9 cellular contexts compared by ENCODE assay signal in genomic region chr17:31320791-31321190, GRCh38. TPM values are rescaled to one million over a fixed set of nuclear protein-coding genes. Genes with fewer than 3 reads are reported as not detected.
A peak's percentile ranks its signal among the peaks of the same experiment; 100 is the strongest.
DNase-seq lines count a peak whose midpoint lies in the region; ATAC-seq and TF ChIP-seq lines count a peak whose summit lies in the region.
"Had no signal": no experiment of that assay in that cellular context is flagged by ENCODE, and none has a peak within 500 bp of the region (broad histone marks: within the 10 kb centered on the region; RNA-seq: fewer than 3 reads in every experiment).

No MANE protein-coding gene starts in this region.

- peaks cover 40% of the 10 kb centered on the region for H3K4me1 Mint-ChIP-seq in activated T-helper 2 cell treated with anti-CD3 and anti-CD28 coated beads, Interferon-gamma antibody, Interleukin-2, Interleukin-4, amounts not matched to agents 10 μg/mL and 5 μg/mL and 100 μg/mL, durations not matched to agents 14 hours and 24 hours and 36 hours (ENCODE audit: low read depth)

- H3K4me3 Mint-ChIP-seq in activated T-helper 2 cell treated with anti-CD3 and anti-CD28 coated beads, Interferon-gamma antibody, Interleukin-2, Interleukin-4, amounts not matched to agents 10 μg/mL and 5 μg/mL and 100 μg/mL, durations not matched to agents 14 hours and 24 hours and 36 hours (ENCODE audit: low read depth): peak overlapping the region; percentile 83

- H3K9me3 Mint-ChIP-seq in activated T-helper 2 cell treated with anti-CD3 and anti-CD28 coated beads, Interferon-gamma antibody, Interleukin-2, Interleukin-4, amounts not matched to agents 10 μg/mL and 5 μg/mL and 100 μg/mL, durations not matched to agents 14 hours and 24 hours and 36 hours: no peaks in the 10 kb centered on the region

- ATAC-seq in lower lobe of right lung (no peak), GM21515 (IDR thresholded peaks at IDR 0.05; ENCODE audit: unreplicated experiment) (no peak), HG03469 (IDR thresholded peaks at IDR 0.05; ENCODE audit: unreplicated experiment) (no peak)

- DNase-seq in A172 (ENCODE audit: low spot score): peak; percentile 7
- DNase-seq in activated T-helper 2 cell treated with anti-CD3 and anti-CD28 coated beads, Interferon-gamma antibody, Interleukin-2, Interleukin-4, amounts not matched to agents 10 μg/mL and 5 μg/mL and 100 μg/mL, durations not matched to agents 14 hours and 24 hours and 36 hours (ENCODE audit: low spot score): no peak
- DNase-seq in lower lobe of right lung: no peak
- DNase-seq in COLO668 (lab: John Stamatoyannopoulos, UW; ENCODE audit: unreplicated experiment): no peak
- DNase-seq in lower leg skin (ENCODE audit: low spot score in 2 of 2): no peak
- DNase-seq: NCI-H82 had no signal

- CTCF ChIA-PET in HEK293 (lab: Yijun Ruan, JAX): interaction anchor here (1.2 kb wide), 1 partner anchor 255 kb away, joined by 5 read pairs; no protein-coding TSS in a partner anchor

- TF ChIP-seq POLR2A in lower leg skin (IDR thresholded peaks at IDR 0.05): no peak

- H3K27ac ChIP-seq in HEK293 (ENCODE audit: extremely low read depth, low read depth, low read length) (no peak overlapping the region), lower lobe of right lung (peak overlapping the region; percentile 77)

- WGBS in lower leg skin, 2 donors: 62 to 67% methylated on average over 1 of the region's 1 CpG

- TF ChIP-seq CTCF in HEK293 (tag by site-specific recombination; IDR thresholded peaks at IDR 0.05): no peak
- TF ChIP-seq CTCF in lower lobe of right lung (IDR thresholded peaks at IDR 0.05): no peak
- TF ChIP-seq CTCF in lower leg skin (IDR thresholded peaks at IDR 0.05): no peak

- peaks cover 32% of the 10 kb centered on the region for H3K36me3 Mint-ChIP-seq in activated T-helper 2 cell treated with anti-CD3 and anti-CD28 coated beads, Interferon-gamma antibody, Interleukin-2, Interleukin-4, amounts not matched to agents 10 μg/mL and 5 μg/mL and 100 μg/mL, durations not matched to agents 14 hours and 24 hours and 36 hours (ENCODE audit: low read depth)

- peaks cover 5% of the 10 kb centered on the region; the same call in 1 of the 2 replicates for H3K4me1 ChIP-seq in HEK293 (ENCODE audit: control insufficient read depth, insufficient read depth, low read length)
- H3K4me1 ChIP-seq in lower lobe of right lung: peaks cover 11% of the 10 kb centered on the region

- H3K27me3 ChIP-seq in lower lobe of right lung (ENCODE audit: low read depth): no peaks in the 10 kb centered on the region

- H3K4me3 ChIP-seq in HEK293 (ENCODE audit: low read depth, low read length): no peak overlapping the region
- H3K4me3 ChIP-seq in lower lobe of right lung: peak overlapping the region; percentile 45
- H3K4me3 ChIP-seq in lower leg skin (ENCODE audit: low read depth, poor library complexity, severe bottlenecking): no peak overlapping the region

- peak overlapping the region; percentile 96 for H3K27ac Mint-ChIP-seq in activated T-helper 2 cell treated with anti-CD3 and anti-CD28 coated beads, Interferon-gamma antibody, Interleukin-2, Interleukin-4, amounts not matched to agents 10 μg/mL and 5 μg/mL and 100 μg/mL, durations not matched to agents 14 hours and 24 hours and 36 hours

- peaks cover 1 to 3% of the 10 kb centered on the region in 2 experiments; a peak in 2 of 3 replicates for H3K36me3 ChIP-seq in HEK293 (ENCODE audit: control insufficient read depth in 2 of 2, insufficient read depth in 1 of 2, low read length in 2 of 2)
- peaks cover under 1% of the 10 kb centered on the region for H3K36me3 ChIP-seq in lower lobe of right lung

- no peaks in the 10 kb centered on the region for H3K27me3 Mint-ChIP-seq in activated T-helper 2 cell treated with anti-CD3 and anti-CD28 coated beads, Interferon-gamma antibody, Interleukin-2, Interleukin-4, amounts not matched to agents 10 μg/mL and 5 μg/mL and 100 μg/mL, durations not matched to agents 14 hours and 24 hours and 36 hours (ENCODE audit: low read depth)

- H3K9me3 ChIP-seq in HEK293 (ENCODE audit: control insufficient read depth, insufficient read depth, low read depth, low read length) (no peaks in the 10 kb centered on the region), lower lobe of right lung (no peaks in the 10 kb centered on the region)

- intact Hi-C loops in activated T-helper 2 cell treated with anti-CD3 and anti-CD28 coated beads, Interferon-gamma antibody, Interleukin-2, Interleukin-4, amounts not matched to agents 10 μg/mL and 5 μg/mL and 100 μg/mL, durations not matched to agents 14 hours and 24 hours and 36 hours (cut with micrococcal nuclease): loop anchor here (1.0 to 10.0 kb wide), 2 partner anchors 12 to 226 kb away; partner anchors contain the start of gene NF1
- intact Hi-C loops in lower lobe of right lung (cut with DNase I) (no loop called here), lower leg skin (cut with DNase I; ENCODE audit: low total_unique reads) (no loop called here)

- POLR2A ChIA-PET in HEK293 (lab: Yijun Ruan, JAX): no interaction called here

TF ChIP-seq in HEK293, 187 proteins besides CTCF, POLR2A, EP300 and RAD21:
- peak; percentile 41 for TF ChIP-seq ZNF335 (tag by site-specific recombination; conservative IDR thresholded peaks at IDR 0.05)
- TF ChIP-seq ZNF571 (tag by site-specific recombination; IDR thresholded peaks at IDR 0.05): no peak

RNA-seq across cellular contexts. Expression of gene EVI2A, which starts 0.6 kb away (rescaled TPM):
- total RNA-seq in A172 (2014; rRNA removed; shearing (Covaris generic)): 14.8 and 16.1 TPM in 2 replicates
- total RNA-seq in activated T-helper 2 cell treated with anti-CD3 and anti-CD28 coated beads, Interferon-gamma antibody, Interleukin-2, Interleukin-4, amounts not matched to agents 10 μg/mL and 5 μg/mL and 100 μg/mL, durations not matched to agents 14 hours and 24 hours and 36 hours: 18.6 and 20.7 TPM in 2 replicates
- total RNA-seq in lower lobe of right lung (45.2 TPM), lower leg skin (1 to 10 TPM; 1.2 to 4.0 (median 2.0) TPM)

RNA-seq across cellular contexts. Expression of gene EVI2B, which starts 6.9 kb away (rescaled TPM):
- total RNA-seq in A172 (2014; rRNA removed; shearing (Covaris generic)): 0.24 and 0.60 TPM in 2 replicates
- total RNA-seq in activated T-helper 2 cell treated with anti-CD3 and anti-CD28 coated beads, Interferon-gamma antibody, Interleukin-2, Interleukin-4, amounts not matched to agents 10 μg/mL and 5 μg/mL and 100 μg/mL, durations not matched to agents 14 hours and 24 hours and 36 hours: 13.0 and 13.9 TPM in 2 replicates
- total RNA-seq in lower lobe of right lung: 130 TPM
- total RNA-seq in lower leg skin: 1 to 10 TPM; 1.2 to 5.0 (median 2.4) TPM

RNA-seq across cellular contexts. Expression of gene OMG, which starts 23.8 kb away (rescaled TPM):
- total RNA-seq in A172 (2014; rRNA removed; shearing (Covaris generic)): not detected in 2 replicates
- total RNA-seq in activated T-helper 2 cell treated with anti-CD3 and anti-CD28 coated beads, Interferon-gamma antibody, Interleukin-2, Interleukin-4, amounts not matched to agents 10 μg/mL and 5 μg/mL and 100 μg/mL, durations not matched to agents 14 hours and 24 hours and 36 hours: 0.11 and 0.16 TPM in 2 replicates
- total RNA-seq in lower lobe of right lung (12.4 TPM), lower leg skin (not detected)

Comparison
In these comparisons a context has a peak if more than half of its experiments do, and no peak if none do; other contexts are left out.
1. RNA of gene OMG, which starts 23.8 kb away (total RNA-seq): 12.4 TPM in lower lobe of right lung (single experiment); 0.11 to 0.16 TPM in activated T-helper 2 cell treated with anti-CD3 and anti-CD28 coated beads, Interferon-gamma antibody, Interleukin-2, Interleukin-4, amounts not matched to agents 10 μg/mL and 5 μg/mL and 100 μg/mL, durations not matched to agents 14 hours and 24 hours and 36 hours, not detected in A172 and not detected in lower leg skin; every median in the first group is over 10 times any median in the second.